ENCODE assay signal across 27 cellular contexts in the genomic region with DNA sequence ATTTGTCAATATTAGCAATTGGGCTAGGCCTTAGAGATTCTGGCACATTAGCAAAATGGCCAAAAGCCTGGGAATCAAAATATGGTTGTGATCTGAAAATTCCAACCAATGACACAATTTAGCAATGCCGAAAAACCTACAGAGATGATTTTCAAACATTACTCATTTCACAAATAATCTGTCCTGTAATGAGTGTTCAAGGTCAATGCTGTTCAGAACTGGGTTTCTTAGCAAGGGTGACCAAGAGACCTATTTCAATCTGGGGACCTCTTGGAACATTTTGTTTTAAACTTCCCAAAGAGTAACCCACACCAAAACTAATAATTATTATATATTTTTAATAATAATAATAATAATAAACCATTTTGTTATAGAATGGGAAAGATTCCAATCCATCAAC. TPM values are rescaled to one million over a fixed set of nuclear protein-coding genes. Genes with fewer than 3 reads are reported as not detected.
"Had no signal": no experiment of that assay in that cellular context is flagged by ENCODE, and none has a peak within 500 bp of the region (broad histone marks: within the 10 kb centered on the region; RNA-seq: fewer than 3 reads in every experiment).

No MANE protein-coding gene starts in this region.

- ATAC-seq: naive thymus-derived CD8-positive, alpha-beta T cell; right cardiac atrium; sciatic nerve; stimulated activated naive CD8-positive, alpha-beta T cell treated with anti-CD3 and anti-CD28 coated beads, Interleukin-15, Interleukin-2, amounts not matched to agents 100 U/mL and 50 U/mL, for 24 hours had no signal

- H3K27me3 Mint-ChIP-seq: naive thymus-derived CD8-positive, alpha-beta T cell; progenitor cell of endocrine pancreas; stimulated activated naive B cell treated with anti-CD40 and anti-IgM and Interleukin-4, amounts not matched to agents 10 μg/mL and 1 μg/mL and 100 μg/mL, for 72 hours had no signal

- H3K36me3 ChIP-seq: left lung, lower lobe of right lung, stomach, transverse colon, upper lobe of left lung, vagina had no signal

- H3K27ac ChIP-seq: hepatocyte, lower lobe of right lung, parathyroid adenoma, testis, thyroid gland, transverse colon, vagina had no signal

- H3K9me3 Mint-ChIP-seq: naive thymus-derived CD8-positive, alpha-beta T cell; nephron; neural crest cell; stimulated activated naive B cell treated with anti-CD40 and anti-IgM and Interleukin-4, amounts not matched to agents 10 μg/mL and 1 μg/mL and 100 μg/mL, for 72 hours had no signal

- DNase-seq: heart right ventricle; islet precursor cell; left cardiac atrium; left lung; lower lobe of right lung; mammary epithelial cell; mesenchymal stem cell; naive thymus-derived CD8-positive, alpha-beta T cell; occipital lobe; right cardiac atrium; stimulated activated CD4-positive, alpha-beta T cell treated with anti-CD3 and anti-CD28 coated beads, Interleukin-4, amount 100 ng/mL, for 24 hours; stimulated activated naive B cell treated with anti-CD40 and anti-IgM and Interleukin-4, amounts not matched to agents 10 μg/mL and 1 μg/mL and 100 μg/mL, for 72 hours; stimulated activated naive CD8-positive, alpha-beta T cell treated with anti-CD3 and anti-CD28 coated beads, Interleukin-15, Interleukin-2, amounts not matched to agents 100 U/mL and 50 U/mL, for 24 hours; stomach; testis; thyroid gland; transverse colon; upper lobe of left lung had no signal

- H3K4me3 Mint-ChIP-seq: naive thymus-derived CD8-positive, alpha-beta T cell; nephron; neural crest cell; stimulated activated naive B cell treated with anti-CD40 and anti-IgM and Interleukin-4, amounts not matched to agents 10 μg/mL and 1 μg/mL and 100 μg/mL, for 72 hours had no signal

- H3K9me3 ChIP-seq: heart right ventricle, left lung, lower lobe of right lung, stomach, testis, thyroid gland, transverse colon, upper lobe of left lung, vagina had no signal

- H3K4me3 ChIP-seq: heart right ventricle, hepatocyte, left lung, lower lobe of right lung, skin epidermis, stomach, testis, thyroid gland, transverse colon, upper lobe of left lung, vagina had no signal

- H3K4me1 Mint-ChIP-seq: neural crest cell had no signal

- H3K27ac Mint-ChIP-seq: nephron, progenitor cell of endocrine pancreas had no signal

- H3K27me3 ChIP-seq: hepatocyte, left lung, stomach, testis, thyroid gland, transverse colon, upper lobe of left lung, vagina had no signal

RNA-seq across cellular contexts. Expression of a gene that starts 24.1 kb away (rescaled TPM):
- total RNA-seq: osteocyte had no signal
